In the genomic region with DNA sequence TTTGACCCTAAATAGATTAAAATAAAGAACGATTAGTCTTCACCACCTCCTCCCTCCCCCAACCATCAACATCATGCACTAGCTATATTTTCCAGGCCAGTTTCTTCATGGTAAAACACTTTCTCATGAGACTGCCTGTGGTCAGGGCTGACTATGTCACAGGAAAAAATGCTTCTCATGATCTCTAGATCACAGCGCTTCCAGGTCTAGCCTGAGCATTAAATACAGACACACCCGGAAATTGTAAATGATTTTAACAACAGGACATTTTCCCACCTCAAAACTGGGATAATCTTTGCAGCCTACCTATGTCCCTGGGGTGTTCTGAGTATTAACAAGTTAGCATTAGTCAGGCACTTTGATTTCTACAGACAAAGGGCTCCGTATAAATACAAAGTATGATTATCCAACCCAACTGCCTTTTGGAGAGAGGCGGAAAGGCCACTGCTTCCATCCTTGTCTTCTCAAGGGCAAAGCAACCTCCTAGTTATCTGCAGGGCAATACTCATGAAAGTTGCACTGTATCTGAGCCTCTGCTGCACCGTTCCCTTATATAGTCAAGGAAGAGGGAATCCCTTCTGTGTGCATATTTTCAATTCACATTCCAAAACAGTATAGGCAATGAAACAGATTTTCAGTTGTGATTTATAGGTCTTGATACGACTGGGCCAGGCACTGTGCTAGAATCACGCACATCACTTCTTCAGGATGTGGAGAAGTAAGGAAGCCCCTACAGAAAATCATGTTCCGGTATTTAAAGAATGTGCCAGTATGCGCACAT, we compare ENCODE assay signal across 9 cellular contexts.
DNase-seq lines count a peak whose midpoint lies in the region; ATAC-seq and TF ChIP-seq lines count a peak whose summit lies in the region.
"Had no signal": no experiment of that assay in that cellular context is flagged by ENCODE, and none has a peak within 500 bp of the region (broad histone marks: within the 10 kb centered on the region; RNA-seq: fewer than 3 reads in every experiment).

No MANE protein-coding gene starts in this region.

- peak overlapping the region; percentile 90 for H3K27ac Mint-ChIP-seq in activated CD8-positive, alpha-beta T cell treated with anti-CD3 and anti-CD28 coated beads, Interleukin-2, amount 10 ng/mL, durations not matched to agents 7 days and 5 days
- peak overlapping the region; percentile 76 for H3K27ac Mint-ChIP-seq in stimulated activated effector memory CD8-positive, alpha-beta T cell treated with anti-CD3 and anti-CD28 coated beads, Interleukin-12 subunit alpha, Interleukin-12 subunit beta, amount 100 ng/mL, for 72 hours
- H3K27ac Mint-ChIP-seq: HFFc6 had no signal

- 92% methylated on average over 10 of the region's 10 CpGs for WGBS in HUES64

- no peaks in the 10 kb centered on the region for H3K27me3 Mint-ChIP-seq in activated CD8-positive, alpha-beta T cell treated with anti-CD3 and anti-CD28 coated beads, Interleukin-2, amount 10 ng/mL, durations not matched to agents 7 days and 5 days (ENCODE audit: low read depth)

- H3K4me3 Mint-ChIP-seq in activated CD8-positive, alpha-beta T cell treated with anti-CD3 and anti-CD28 coated beads, Interleukin-2, amount 10 ng/mL, durations not matched to agents 7 days and 5 days: peak overlapping the region; percentile 98
- peak overlapping the region; percentile 93 for H3K4me3 Mint-ChIP-seq in stimulated activated effector memory CD8-positive, alpha-beta T cell treated with anti-CD3 and anti-CD28 coated beads, Interleukin-12 subunit alpha, Interleukin-12 subunit beta, amount 100 ng/mL, for 72 hours
- H3K4me3 Mint-ChIP-seq: HFFc6 had no signal

- DNase-seq in activated CD8-positive, alpha-beta T cell treated with anti-CD3 and anti-CD28 coated beads, Interleukin-2, amount 10 ng/mL, durations not matched to agents 7 days and 5 days: peak; percentile 50
- DNase-seq in foreskin melanocyte (peak; percentile 66), NK-92 (lab: John Stamatoyannopoulos, UW; ENCODE audit: unreplicated experiment) (no peak), GM03348 (ENCODE audit: low spot score) (no peak), HEK293T (ENCODE audit: extremely low spot score) (no peak), caudate nucleus (lab: John Stamatoyannopoulos, UW) (no peak)
- peak; percentile 18 to 62 for DNase-seq in stimulated activated effector memory CD8-positive, alpha-beta T cell treated with anti-CD3 and anti-CD28 coated beads, Interleukin-12 subunit alpha, Interleukin-12 subunit beta, amount 100 ng/mL, for 72 hours (ENCODE audit: low spot score in 2 of 2)
- DNase-seq: HFFc6 had no signal

- no peaks in the 10 kb centered on the region for H3K27me3 ChIP-seq in HUES64 (ENCODE audit: insufficient read depth, low read length)

- H3K27ac ChIP-seq in HUES64 (ENCODE audit: low read depth, low read length): peak overlapping the region; percentile 28; the same call in 1 of the 2 replicates
- no peak overlapping the region for H3K27ac ChIP-seq in caudate nucleus (ENCODE audit: low read depth, low read length)

- CTCF ChIA-PET in activated CD8-positive, alpha-beta T cell treated with anti-CD3 and anti-CD28 coated beads, Interleukin-2, amount 10 ng/mL, durations not matched to agents 7 days and 5 days (lab: Charles Lee): interaction anchor here (0.7 to 0.8 kb wide), 2 partner anchors 41 to 174 kb away, joined by 3 read pairs; no protein-coding TSS in a partner anchor
- CTCF ChIA-PET in HEK293T (lab: Yijun Ruan, JAX): interaction anchor here (0.6 kb wide), 1 partner anchor 142 kb away, joined by 4 read pairs; no protein-coding TSS in a partner anchor

- POLR2A ChIA-PET in activated CD8-positive, alpha-beta T cell treated with anti-CD3 and anti-CD28 coated beads, Interleukin-2, amount 10 ng/mL, durations not matched to agents 7 days and 5 days (lab: Charles Lee): interaction anchor here (1.5 to 4.8 kb wide), 4 partner anchors 40 to 457 kb away, joined by 5 to 47 read pairs (median 6); no protein-coding TSS in a partner anchor
- POLR2A ChIA-PET in HEK293T (lab: Yijun Ruan, JAX): no interaction called here

- no peaks in the 10 kb centered on the region for H3K9me3 Mint-ChIP-seq in activated CD8-positive, alpha-beta T cell treated with anti-CD3 and anti-CD28 coated beads, Interleukin-2, amount 10 ng/mL, durations not matched to agents 7 days and 5 days (ENCODE audit: insufficient read depth)
- no peaks in the 10 kb centered on the region for H3K9me3 Mint-ChIP-seq in stimulated activated effector memory CD8-positive, alpha-beta T cell treated with anti-CD3 and anti-CD28 coated beads, Interleukin-12 subunit alpha, Interleukin-12 subunit beta, amount 100 ng/mL, for 72 hours
- H3K9me3 Mint-ChIP-seq: HFFc6 had no signal

- H3K36me3 Mint-ChIP-seq in activated CD8-positive, alpha-beta T cell treated with anti-CD3 and anti-CD28 coated beads, Interleukin-2, amount 10 ng/mL, durations not matched to agents 7 days and 5 days (ENCODE audit: low read depth): peaks cover 28% of the 10 kb centered on the region
- H3K36me3 Mint-ChIP-seq in stimulated activated effector memory CD8-positive, alpha-beta T cell treated with anti-CD3 and anti-CD28 coated beads, Interleukin-12 subunit alpha, Interleukin-12 subunit beta, amount 100 ng/mL, for 72 hours: peaks cover 19% of the 10 kb centered on the region

- no peaks in the 10 kb centered on the region for H3K9me3 ChIP-seq in HUES64 (ENCODE audit: insufficient read depth, low read depth, low read length)

- H3K4me1 ChIP-seq in HUES64 (ENCODE audit: insufficient read depth, low read length): peaks cover 58% of the 10 kb centered on the region

- H3K4me3 ChIP-seq in HUES64 (ENCODE audit: low read length): no peak overlapping the region

- no peaks in the 10 kb centered on the region for H3K36me3 ChIP-seq in HUES64 (ENCODE audit: insufficient read depth, low read length)

- ATAC-seq in activated CD8-positive, alpha-beta T cell treated with anti-CD3 and anti-CD28 coated beads, Interleukin-2, amount 10 ng/mL, durations not matched to agents 7 days and 5 days: peak; percentile 44
- peak; percentile 79 for ATAC-seq in stimulated activated effector memory CD8-positive, alpha-beta T cell treated with anti-CD3 and anti-CD28 coated beads, Interleukin-12 subunit alpha, Interleukin-12 subunit beta, amount 100 ng/mL, for 72 hours

- H3K4me1 Mint-ChIP-seq in activated CD8-positive, alpha-beta T cell treated with anti-CD3 and anti-CD28 coated beads, Interleukin-2, amount 10 ng/mL, durations not matched to agents 7 days and 5 days (ENCODE audit: low read depth): peaks cover 69% of the 10 kb centered on the region
- H3K4me1 Mint-ChIP-seq in stimulated activated effector memory CD8-positive, alpha-beta T cell treated with anti-CD3 and anti-CD28 coated beads, Interleukin-12 subunit alpha, Interleukin-12 subunit beta, amount 100 ng/mL, for 72 hours: peaks cover 62% of the 10 kb centered on the region

- 0 out of 2 replicates have a peak overlapping the region, but pooled peaks have one; percentile 9 for H3K9ac ChIP-seq in HUES64 (ENCODE audit: low read depth, low read length)

TF ChIP-seq in HEK293T, 16 proteins besides CTCF, POLR2A, EP300 and RAD21:
- TF ChIP-seq PKNOX1 (IDR thresholded peaks at IDR 0.05): no peak
- no peak for TF ChIP-seq NFRKB (IDR thresholded peaks at IDR 0.05)
- TF ChIP-seq SP1 (IDR thresholded peaks at IDR 0.05): no peak
- no peak for TF ChIP-seq SUZ12 (IDR thresholded peaks at IDR 0.05)
- no peak for TF ChIP-seq ARNT (IDR thresholded peaks at IDR 0.05)
- TF ChIP-seq FOXM1 (IDR thresholded peaks at IDR 0.05; ENCODE audit: borderline replicate concordance): no peak
- TF ChIP-seq TARDBP (IDR thresholded peaks at IDR 0.05): no peak
- TF ChIP-seq L3MBTL2 (conservative IDR thresholded peaks at IDR 0.05): no peak
- TF ChIP-seq CTBP1 (IDR thresholded peaks at IDR 0.05; ENCODE audit: borderline replicate concordance): no peak
- no peak for TF ChIP-seq ZNF384 (IDR thresholded peaks at IDR 0.05)

Comparison
In these comparisons a context has a peak if more than half of its experiments do, and no peak if none do; other contexts are left out.
1. DNase-seq: peak in activated CD8-positive, alpha-beta T cell treated with anti-CD3 and anti-CD28 coated beads, Interleukin-2, amount 10 ng/mL, durations not matched to agents 7 days and 5 days (single experiment), foreskin melanocyte (single experiment) and stimulated activated effector memory CD8-positive, alpha-beta T cell treated with anti-CD3 and anti-CD28 coated beads, Interleukin-12 subunit alpha, Interleukin-12 subunit beta, amount 100 ng/mL, for 72 hours (2 of 2); none in NK-92 (single experiment), GM03348 (single experiment), HEK293T (single experiment) and caudate nucleus (0 of 61).